1 cellular context compared by ENCODE assay signal in the genomic region with DNA sequence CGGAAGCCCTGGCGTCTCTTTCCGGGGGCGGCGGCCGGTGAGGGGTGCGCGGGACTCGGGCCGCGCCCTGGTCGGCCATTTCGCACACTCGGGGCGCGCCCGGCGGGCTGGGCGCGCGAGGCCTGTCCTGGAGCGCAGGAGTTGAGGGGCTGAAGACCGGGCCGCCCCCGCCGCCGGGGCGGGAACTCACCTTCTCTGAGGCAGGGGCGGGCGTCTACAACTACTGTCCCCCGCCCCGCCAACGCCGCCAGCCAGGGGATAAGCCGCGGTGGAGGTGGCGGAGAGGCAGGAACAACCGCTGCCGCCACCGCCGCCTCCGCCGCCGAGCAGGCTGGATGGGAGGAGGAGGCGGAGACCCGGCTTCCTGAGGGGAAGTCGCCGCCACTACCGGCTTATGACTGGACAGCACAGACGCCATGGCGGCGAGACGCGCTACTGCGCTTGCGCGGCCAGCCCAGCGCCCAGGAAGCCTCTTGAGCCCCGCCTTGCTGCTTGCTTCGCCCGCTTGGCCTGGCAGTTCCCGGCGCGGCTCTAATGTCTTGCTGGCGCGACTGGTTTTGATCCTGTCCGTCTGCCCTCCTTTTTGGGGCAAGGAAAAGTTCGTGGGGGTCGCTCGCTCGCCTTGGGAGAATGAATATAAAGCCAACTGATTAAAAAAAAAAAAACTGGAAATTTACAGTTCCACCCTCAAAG.
A peak's percentile ranks its signal among the peaks of the same experiment; 100 is the strongest.
TF ChIP-seq lines count a peak whose summit lies in the region.

Gene KRCC1 (minus strand): TSS at position 348 of the 693 bp plus-strand sequence. CDS start 27,220 bp downstream, outside the sequence.

TF ChIP-seq in HepG2, 621 proteins besides CTCF, POLR2A, EP300 and RAD21 (continued from another document and continues in another):
- TF ChIP-seq, protein P1, sequence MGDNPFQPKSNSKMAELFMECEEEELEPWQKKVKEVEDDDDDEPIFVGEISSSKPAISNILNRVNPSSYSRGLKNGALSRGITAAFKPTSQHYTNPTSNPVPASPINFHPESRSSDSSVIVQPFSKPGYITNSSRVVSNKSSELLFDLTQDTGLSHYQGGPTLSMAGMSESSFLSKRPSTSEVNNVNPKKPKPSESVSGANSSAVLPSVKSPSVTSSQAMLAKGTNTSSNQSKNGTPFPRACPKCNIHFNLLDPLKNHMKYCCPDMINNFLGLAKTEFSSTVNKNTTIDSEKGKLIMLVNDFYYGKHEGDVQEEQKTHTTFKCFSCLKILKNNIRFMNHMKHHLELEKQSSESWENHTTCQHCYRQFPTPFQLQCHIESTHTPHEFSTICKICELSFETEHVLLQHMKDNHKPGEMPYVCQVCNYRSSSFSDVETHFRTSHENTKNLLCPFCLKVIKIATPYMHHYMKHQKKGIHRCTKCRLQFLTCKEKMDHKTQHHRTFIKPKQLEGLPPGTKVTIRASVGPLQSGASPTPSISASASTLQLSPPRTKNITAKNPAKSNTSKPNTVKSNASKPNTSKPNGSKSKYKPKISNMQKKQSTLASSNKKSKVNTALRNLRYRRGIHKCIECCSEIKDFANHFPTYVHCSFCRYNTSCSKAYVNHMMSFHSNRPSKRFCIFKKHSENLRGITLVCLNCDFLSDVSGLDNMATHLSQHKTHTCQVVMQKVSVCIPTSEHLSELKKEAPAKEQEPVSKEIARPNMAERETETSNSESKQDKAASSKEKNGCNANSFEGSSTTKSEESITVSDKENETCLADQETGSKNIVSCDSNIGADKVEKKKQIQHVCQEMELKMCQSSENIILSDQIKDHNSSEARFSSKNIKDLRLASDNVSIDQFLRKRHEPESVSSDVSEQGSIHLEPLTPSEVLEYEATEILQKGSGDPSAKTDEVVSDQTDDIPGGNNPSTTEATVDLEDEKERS (CRISPR knock-in tag; IDR thresholded peaks at IDR 0.05): no peak
- TF ChIP-seq STAT5B (CRISPR knock-in tag; IDR thresholded peaks at IDR 0.05) (no peak; the same call in 1 of the 2 replicates), XBP1 (CRISPR knock-in tag; IDR thresholded peaks at IDR 0.05) (peak; percentile 45; the same call in 1 of the 2 replicates), ARID4A (CRISPR knock-in tag; IDR thresholded peaks at IDR 0.05; ENCODE audit: borderline replicate concordance) (peak; percentile 87; the same call in 1 of the 2 replicates), ZNF136 (CRISPR knock-in tag; IDR thresholded peaks at IDR 0.05; ENCODE audit: low read depth) (no peak; the same call in 1 of the 2 replicates), ZNF552 (CRISPR knock-in tag; IDR thresholded peaks at IDR 0.05; ENCODE audit: borderline replicate concordance) (peak; percentile 47; the same call in 1 of the 2 replicates), REPIN1 (CRISPR knock-in tag; IDR thresholded peaks at IDR 0.05; ENCODE audit: borderline replicate concordance, low read depth) (peak; percentile 52), NRL (CRISPR knock-in tag; IDR thresholded peaks at IDR 0.05; ENCODE audit: borderline replicate concordance) (peak; percentile 48; the same call in 1 of the 2 replicates), ZBTB33 (CRISPR knock-in tag; IDR thresholded peaks at IDR 0.05) (no peak), ZNF614 (CRISPR knock-in tag; IDR thresholded peaks at IDR 0.05; ENCODE audit: borderline replicate concordance) (peak; percentile 32; the same call in 1 of the 2 replicates), TCF12 (IDR thresholded peaks at IDR 0.05) (no peak), TCF12 (CRISPR knock-in tag; IDR thresholded peaks at IDR 0.05) (peak; percentile 89), SALL2 (CRISPR knock-in tag; IDR thresholded peaks at IDR 0.05) (peak; percentile 75; the same call in 1 of the 2 replicates), MLLT10 (CRISPR knock-in tag; IDR thresholded peaks at IDR 0.05) (0 out of 2 replicates have a peak, but pooled peaks have one; percentile 30), ZNF260 (CRISPR knock-in tag; IDR thresholded peaks at IDR 0.05; ENCODE audit: borderline replicate concordance, low read depth) (no peak), ZNF564 (CRISPR knock-in tag; IDR thresholded peaks at IDR 0.05) (peak; percentile 76; the same call in 1 of the 2 replicates), MAFK (conservative IDR thresholded peaks at IDR 0.05 in 1 of 2, IDR thresholded peaks at IDR 0.05 in 1 of 2; ENCODE audit: low read length in 2 of 2) (no peak), HMG20A (CRISPR knock-in tag; IDR thresholded peaks at IDR 0.05; ENCODE audit: borderline replicate concordance) (no peak), ZNF619 (CRISPR knock-in tag; IDR thresholded peaks at IDR 0.05) (no peak; the same call in 1 of the 2 replicates), RFX1 (IDR thresholded peaks at IDR 0.05) (no peak), ARNTL (CRISPR knock-in tag; IDR thresholded peaks at IDR 0.05) (peak; percentile 61; the same call in 1 of the 2 replicates), ZFP62 (CRISPR knock-in tag; IDR thresholded peaks at IDR 0.05) (peak; percentile 50; the same call in 1 of the 2 replicates), RFXAP (CRISPR knock-in tag; IDR thresholded peaks at IDR 0.05; ENCODE audit: borderline replicate concordance) (peak; percentile 70; the same call in 1 of the 2 replicates), ADNP (CRISPR knock-in tag; IDR thresholded peaks at IDR 0.05) (no peak), CENPT (CRISPR knock-in tag; IDR thresholded peaks at IDR 0.05; ENCODE audit: low read depth) (peak; percentile 72; the same call in 1 of the 2 replicates), BHLHE40 (IDR thresholded peaks at IDR 0.05; ENCODE audit: low read length) (no peak), GLI4 (CRISPR knock-in tag; IDR thresholded peaks at IDR 0.05; ENCODE audit: borderline replicate concordance) (peak; percentile 95), ZNF335 (CRISPR knock-in tag; IDR thresholded peaks at IDR 0.05) (peak; percentile 94), JARID2 (CRISPR knock-in tag; IDR thresholded peaks at IDR 0.05; ENCODE audit: insufficient replicate concordance) (no peak), FOXA3 (CRISPR knock-in tag; IDR thresholded peaks at IDR 0.05) (peak; percentile 36), ZFAT (CRISPR knock-in tag; conservative IDR thresholded peaks at IDR 0.05) (no peak), FOSL1 (CRISPR knock-in tag; IDR thresholded peaks at IDR 0.05; ENCODE audit: borderline replicate concordance) (no peak; the same call in 1 of the 2 replicates), CCAR2 (optimal IDR thresholded peaks at IDR 0.05; ENCODE audit: low read depth, low read length) (no peak), MTA3 (CRISPR knock-in tag; IDR thresholded peaks at IDR 0.05) (no peak), ZNF562 (CRISPR knock-in tag; IDR thresholded peaks at IDR 0.05; ENCODE audit: borderline replicate concordance) (no peak), ZNF138 (CRISPR knock-in tag; IDR thresholded peaks at IDR 0.05; ENCODE audit: low read depth) (no peak), FOXO1 (CRISPR knock-in tag; IDR thresholded peaks at IDR 0.05) (peak; percentile 59), ZNF251 (CRISPR knock-in tag; IDR thresholded peaks at IDR 0.05) (peak; percentile 44; the same call in 1 of the 2 replicates), ZNF644 (CRISPR knock-in tag; IDR thresholded peaks at IDR 0.05; ENCODE audit: low read depth) (0 out of 2 replicates have a peak, but pooled peaks have one; percentile 34), ZNF205 (CRISPR knock-in tag; IDR thresholded peaks at IDR 0.05) (peak; percentile 65; the same call in 1 of the 2 replicates), THAP7 (CRISPR knock-in tag; IDR thresholded peaks at IDR 0.05) (0 out of 2 replicates have a peak, but pooled peaks have one; percentile 32), MYNN (CRISPR knock-in tag; IDR thresholded peaks at IDR 0.05; ENCODE audit: low read depth) (0 out of 2 replicates have a peak, but pooled peaks have one; percentile 35)
- TF ChIP-seq, protein P2, sequence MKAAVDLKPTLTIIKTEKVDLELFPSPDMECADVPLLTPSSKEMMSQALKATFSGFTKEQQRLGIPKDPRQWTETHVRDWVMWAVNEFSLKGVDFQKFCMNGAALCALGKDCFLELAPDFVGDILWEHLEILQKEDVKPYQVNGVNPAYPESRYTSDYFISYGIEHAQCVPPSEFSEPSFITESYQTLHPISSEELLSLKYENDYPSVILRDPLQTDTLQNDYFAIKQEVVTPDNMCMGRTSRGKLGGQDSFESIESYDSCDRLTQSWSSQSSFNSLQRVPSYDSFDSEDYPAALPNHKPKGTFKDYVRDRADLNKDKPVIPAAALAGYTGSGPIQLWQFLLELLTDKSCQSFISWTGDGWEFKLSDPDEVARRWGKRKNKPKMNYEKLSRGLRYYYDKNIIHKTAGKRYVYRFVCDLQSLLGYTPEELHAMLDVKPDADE (CRISPR knock-in tag; IDR thresholded peaks at IDR 0.05): no peak
- TF ChIP-seq, protein P3, sequence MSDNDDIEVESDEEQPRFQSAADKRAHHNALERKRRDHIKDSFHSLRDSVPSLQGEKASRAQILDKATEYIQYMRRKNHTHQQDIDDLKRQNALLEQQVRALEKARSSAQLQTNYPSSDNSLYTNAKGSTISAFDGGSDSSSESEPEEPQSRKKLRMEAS (IDR thresholded peaks at IDR 0.05): peak; percentile 64
- TF ChIP-seq, protein P4, sequence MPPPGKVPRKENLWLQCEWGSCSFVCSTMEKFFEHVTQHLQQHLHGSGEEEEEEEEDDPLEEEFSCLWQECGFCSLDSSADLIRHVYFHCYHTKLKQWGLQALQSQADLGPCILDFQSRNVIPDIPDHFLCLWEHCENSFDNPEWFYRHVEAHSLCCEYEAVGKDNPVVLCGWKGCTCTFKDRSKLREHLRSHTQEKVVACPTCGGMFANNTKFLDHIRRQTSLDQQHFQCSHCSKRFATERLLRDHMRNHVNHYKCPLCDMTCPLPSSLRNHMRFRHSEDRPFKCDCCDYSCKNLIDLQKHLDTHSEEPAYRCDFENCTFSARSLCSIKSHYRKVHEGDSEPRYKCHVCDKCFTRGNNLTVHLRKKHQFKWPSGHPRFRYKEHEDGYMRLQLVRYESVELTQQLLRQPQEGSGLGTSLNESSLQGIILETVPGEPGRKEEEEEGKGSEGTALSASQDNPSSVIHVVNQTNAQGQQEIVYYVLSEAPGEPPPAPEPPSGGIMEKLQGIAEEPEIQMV (CRISPR knock-in tag; IDR thresholded peaks at IDR 0.05; ENCODE audit: low read depth): peak; percentile 26
- TF ChIP-seq, protein P5, sequence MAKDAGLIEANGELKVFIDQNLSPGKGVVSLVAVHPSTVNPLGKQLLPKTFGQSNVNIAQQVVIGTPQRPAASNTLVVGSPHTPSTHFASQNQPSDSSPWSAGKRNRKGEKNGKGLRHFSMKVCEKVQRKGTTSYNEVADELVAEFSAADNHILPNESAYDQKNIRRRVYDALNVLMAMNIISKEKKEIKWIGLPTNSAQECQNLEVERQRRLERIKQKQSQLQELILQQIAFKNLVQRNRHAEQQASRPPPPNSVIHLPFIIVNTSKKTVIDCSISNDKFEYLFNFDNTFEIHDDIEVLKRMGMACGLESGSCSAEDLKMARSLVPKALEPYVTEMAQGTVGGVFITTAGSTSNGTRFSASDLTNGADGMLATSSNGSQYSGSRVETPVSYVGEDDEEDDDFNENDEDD (CRISPR knock-in tag; IDR thresholded peaks at IDR 0.05; ENCODE audit: borderline replicate concordance): peak; percentile 49; the same call in 1 of the 2 replicates
